ENCODE assay signal across 21 cellular contexts in genomic region chr18:3930126-3931012, GRCh38.
"Had no signal": no experiment of that assay in that cellular context is flagged by ENCODE, and none has a peak within 500 bp of the region (broad histone marks: within the 10 kb centered on the region; RNA-seq: fewer than 3 reads in every experiment).

No MANE protein-coding gene starts in this region.

- DNase-seq: activated CD4-positive, alpha-beta memory T cell treated with anti-CD3 and anti-CD28 coated beads for 36 hours; activated CD4-positive, alpha-beta T cell treated with anti-CD3 and anti-CD28 coated beads for 4 hours; activated CD8-positive, alpha-beta memory T cell treated with anti-CD3 and anti-CD28 coated beads, Interleukin-2, amount 50 U/mL, for 4 hours; activated effector memory CD4-positive, alpha-beta T cell treated with anti-CD3 and anti-CD28 coated beads, Interleukin-2, amount 50 U/mL, for 16 hours; activated naive CD4-positive, alpha-beta T cell treated with anti-CD3 and anti-CD28 coated beads for 36 hours; activated naive CD8-positive, alpha-beta T cell treated with anti-CD3 and anti-CD28 coated beads for 36 hours; activated T-cell treated with anti-CD3 and anti-CD28 coated beads, Interleukin-2, amount 50 U/mL, for 1 hour; adrenal gland; effector CD4-positive, alpha-beta T cell; foreskin melanocyte; heart right ventricle; midbrain; naive thymus-derived CD8-positive, alpha-beta T cell; stimulated activated CD4-positive, alpha-beta T cell treated with anti-CD3 and anti-CD28 coated beads, Interleukin-12 subunit alpha, Interleukin-12 subunit beta, amount 100 ng/mL, for 4 hours; stimulated activated CD4-positive, alpha-beta T cell treated with anti-CD3 and anti-CD28 coated beads, Interleukin-4, amount 100 ng/mL, for 1 hour had no signal

- H3K27ac ChIP-seq: adrenal gland, ascending aorta, esophagus muscularis mucosa, heart right ventricle, skin epidermis, vagina, VCaP had no signal

- H3K27me3 ChIP-seq: adrenal gland, ascending aorta, esophagus muscularis mucosa, heart right ventricle, vagina had no signal

- H3K4me1 ChIP-seq: adrenal gland, ascending aorta, esophagus muscularis mucosa, vagina had no signal

- H3K9me3 ChIP-seq: adrenal gland, ascending aorta, esophagus muscularis mucosa, heart right ventricle, vagina had no signal

- H3K36me3 ChIP-seq: adrenal gland, ascending aorta, esophagus muscularis mucosa, heart right ventricle, vagina had no signal

- ATAC-seq: heart right ventricle; naive thymus-derived CD8-positive, alpha-beta T cell; sciatic nerve had no signal

- H3K4me3 ChIP-seq: adrenal gland, ascending aorta, esophagus muscularis mucosa, heart right ventricle, skin epidermis, vagina had no signal
